In genomic region chr11:110606415-110606814, GRCh38 we compare ENCODE assay signal across 17 cellular contexts.
DNase-seq lines count a peak whose midpoint lies in the region; ATAC-seq, FAIRE-seq and TF ChIP-seq lines count a peak whose summit lies in the region.
"Had no signal": no experiment of that assay in that cellular context is flagged by ENCODE, and none has a peak within 500 bp of the region (broad histone marks: within the 10 kb centered on the region; RNA-seq: fewer than 3 reads in every experiment).

No MANE protein-coding gene starts in this region.

- no peak overlapping the region for H2BK5ac ChIP-seq in H1 (ENCODE audit: low read depth, low read length)

- POLR2A ChIA-PET in H1 (lab: Charles Lee; ENCODE audit: partially characterized antibody), result no interaction called here

- no peak overlapping the region for H2BK120ac ChIP-seq in H1 (replicated peaks; ENCODE audit: low read depth, low read length)

- H3K27me3 Mint-ChIP-seq in GM23338 (ENCODE audit: insufficient read depth, low read depth, poor library complexity), result no peaks in the 10 kb centered on the region
- H3K27me3 Mint-ChIP-seq in CD14-positive monocyte (ENCODE audit: low read depth in 3 of 3), result peaks cover 0 to 3% (median 0%) of the 10 kb centered on the region in 3 donors

- H3K4me1 ChIP-seq in GM23338 (ENCODE audit: insufficient read depth), result no peaks in the 10 kb centered on the region
- no peaks in the 10 kb centered on the region for H3K4me1 ChIP-seq in H1 (replicated peaks in 1 of 4; ENCODE audit: control insufficient read depth in 3 of 4, insufficient read depth in 4 of 4, low read length in 3 of 4)
- no peaks in the 10 kb centered on the region for H3K4me1 ChIP-seq in tibial artery
- H3K4me1 ChIP-seq: A549, Caco-2 had no signal

- no peaks in the 10 kb centered on the region for H3K23me2 ChIP-seq in H1 (ENCODE audit: low read depth, low read length)

- H3K9me2 ChIP-seq in GM23338 (ENCODE audit: insufficient read depth), result no peaks in the 10 kb centered on the region

- ATAC-seq in GM23338, result peak; percentile 81
- no peak for ATAC-seq in GM21528 (IDR thresholded peaks at IDR 0.05; ENCODE audit: low FRiP score, unreplicated experiment)
- ATAC-seq: A549, HCT116 had no signal

- 74% methylated on average over 6 of the region's 6 CpGs; no CpG with 5 or more reads in 1 of the 2 experiments for WGBS in H1 (ENCODE audit: extremely low coverage in 1 of 2, insufficient coverage in 1 of 2, insufficient read length in 1 of 2, insufficient replicate concordance in 2 of 2, low coverage in 1 of 2, low lambda C conversion rate in 2 of 2, missing lambda C conversion rate in 1 of 2), 2 experiments

- H3K27ac Mint-ChIP-seq in GM23338, result no peak overlapping the region
- no peak overlapping the region for H3K27ac Mint-ChIP-seq in CD14-positive monocyte
- H3K27ac Mint-ChIP-seq: CD8-positive, alpha-beta memory T cell had no signal

- no peak for TF ChIP-seq EP300 in H1 (IDR thresholded peaks at IDR 0.05; ENCODE audit: borderline replicate concordance in 1 of 2, low read depth in 2 of 2, low read length in 2 of 2)

- no peak overlapping the region for H3K14ac ChIP-seq in H1 (ENCODE audit: insufficient read length)

- H3K4ac ChIP-seq in H1 (replicated peaks; ENCODE audit: insufficient read length, low read depth, low read length), result no peak overlapping the region

- TF ChIP-seq POLR2A in H1 (IDR thresholded peaks at IDR 0.05; ENCODE audit: control extremely low read depth in 1 of 2, low read depth in 2 of 2, low read length in 2 of 2), result no peak

- no peaks in the 10 kb centered on the region for H3F3A ChIP-seq in GM23338 (replicated peaks; ENCODE audit: low read depth)

- intact Hi-C loops in tibial artery (cut with DNase I; ENCODE audit: low total_unique reads) (no loop called here), CD14-positive monocyte (cut with micrococcal nuclease) (no loop called here)

- no peaks in the 10 kb centered on the region for H4K20me1 ChIP-seq in GM23338 (replicated peaks; ENCODE audit: insufficient read depth)
- H4K20me1 ChIP-seq in H1 (replicated peaks in 1 of 2; ENCODE audit: control insufficient read depth in 1 of 2, insufficient read depth in 2 of 2, low read length in 2 of 2), result no peaks in the 10 kb centered on the region

- H3K18ac ChIP-seq in H1 (ENCODE audit: extremely low read depth, low read length), result no peak overlapping the region

- H3K4me2 ChIP-seq in GM23338 (no peak overlapping the region), H1 (ENCODE audit: insufficient read depth in 1 of 2, low read depth in 2 of 2, low read length in 2 of 2) (no peak overlapping the region)
- H3K4me2 ChIP-seq: A549 had no signal

- no peak overlapping the region for H4K91ac ChIP-seq in H1 (replicated peaks; ENCODE audit: insufficient read length, low read length)

- H3K27me3 ChIP-seq in GM23338 (ENCODE audit: insufficient read depth) (no peaks in the 10 kb centered on the region), H1 (replicated peaks in 1 of 4; ENCODE audit: control insufficient read depth in 3 of 4, extremely low read depth in 1 of 4, insufficient read depth in 3 of 4, low read length in 3 of 4) (no peaks in the 10 kb centered on the region), tibial artery (no peaks in the 10 kb centered on the region)

- peak; percentile 28 to 45; a peak in 3 of 4 replicates for TF ChIP-seq RAD21 in H1 (IDR thresholded peaks at IDR 0.05 in 1 of 2, conservative IDR thresholded peaks at IDR 0.05 in 1 of 2; ENCODE audit: low read depth in 2 of 2, low read length in 2 of 2)

- DNase-seq in ELF-1 (ENCODE audit: low read depth, low spot score), result peak; percentile 8
- DNase-seq in GM23338 (ENCODE audit: low spot score), result peak; percentile 37
- peak in 1 of 2 experiments; percentile 5 for DNase-seq in H1 (ENCODE audit: low read depth in 1 of 2, low spot score in 2 of 2)
- DNase-seq in islet precursor cell, result peak; percentile 59
- DNase-seq in tibial artery, result no peak
- DNase-seq in CD14-positive monocyte (ENCODE audit: low spot score), result no peak
- no peak for DNase-seq in middle frontal gyrus (ENCODE audit: extremely low spot score, low spot score)
- DNase-seq: Caco-2; CD8-positive, alpha-beta memory T cell; DND-41; GF-D8; GOT3; IMR-90; KBM-7 had no signal

- H2BK12ac ChIP-seq in H1 (ENCODE audit: low read depth, low read length), result no peak overlapping the region

- H3K23ac ChIP-seq in H1 (ENCODE audit: insufficient read length), result no peak overlapping the region

- peak in 1 of 2 experiments; percentile 26; a peak in 1 of 4 replicates for TF ChIP-seq CTCF in GM23338 (conservative IDR thresholded peaks at IDR 0.05; ENCODE audit: low read depth in 2 of 2)
- TF ChIP-seq CTCF in H1 (IDR thresholded peaks at IDR 0.05; ENCODE audit: control extremely low read depth in 1 of 3, insufficient read depth in 1 of 3, low read depth in 1 of 3, low read length in 3 of 3), result peak in 1 of 3 experiments; percentile 4; a peak in 1 of 4 replicates
- no peak for TF ChIP-seq CTCF in tibial artery (IDR thresholded peaks at IDR 0.05)
- no peak for TF ChIP-seq CTCF in CD14-positive monocyte (IDR thresholded peaks at IDR 0.05)

- FAIRE-seq in H1 (lab: Jason Lieb, UNC), result no peak
- FAIRE-seq: A549 had no signal

- H2AFZ ChIP-seq in GM23338 (no peak overlapping the region), H1 (ENCODE audit: low read length) (no peak overlapping the region)

- H3K9me3 ChIP-seq in H1 (ENCODE audit: insufficient read depth in 2 of 2, low read depth in 1 of 2, low read length in 1 of 2), result no peaks in the 10 kb centered on the region
- no peaks in the 10 kb centered on the region for H3K9me3 ChIP-seq in tibial artery
- H3K9me3 ChIP-seq: A549, Caco-2 had no signal

- no peak overlapping the region for H4K5ac ChIP-seq in H1 (ENCODE audit: insufficient read length, low read depth, low read length)

- H3K36me3 Mint-ChIP-seq in GM23338 (ENCODE audit: low read depth), result no peaks in the 10 kb centered on the region
- no peaks in the 10 kb centered on the region for H3K36me3 Mint-ChIP-seq in CD14-positive monocyte
- H3K36me3 Mint-ChIP-seq: CD8-positive, alpha-beta memory T cell had no signal

- H2BK20ac ChIP-seq in H1 (ENCODE audit: low read length), result no peak overlapping the region

- H3K4me3 ChIP-seq in GM23338 (no peak overlapping the region), H1 (ENCODE audit: extremely low read depth in 1 of 4, insufficient read depth in 2 of 4, low read depth in 3 of 4, low read length in 4 of 4) (no peak overlapping the region), tibial artery (no peak overlapping the region)
- H3K4me3 ChIP-seq: A549 had no signal

- H3K27ac ChIP-seq in GM23338 (ENCODE audit: low read depth) (no peak overlapping the region), H1 (ENCODE audit: low read depth, low read length) (no peak overlapping the region), tibial artery (no peak overlapping the region)
- H3K27ac ChIP-seq: A549 had no signal

- no peak overlapping the region for H3K56ac ChIP-seq in H1 (replicated peaks; ENCODE audit: insufficient read length, low read depth, low read length)

- H3K4me1 Mint-ChIP-seq in GM23338 (no peaks in the 10 kb centered on the region), CD14-positive monocyte (no peaks in the 10 kb centered on the region)
- H3K4me1 Mint-ChIP-seq: CD8-positive, alpha-beta memory T cell had no signal

- H3K79me2 ChIP-seq in GM23338 (replicated peaks; ENCODE audit: insufficient read depth) (no peaks in the 10 kb centered on the region), H1 (ENCODE audit: control insufficient read depth in 1 of 2, insufficient read depth in 2 of 2, low read length in 2 of 2) (no peaks in the 10 kb centered on the region)

- no peak overlapping the region for H3K9ac ChIP-seq in H1 (replicated peaks in 1 of 4; ENCODE audit: extremely low read depth in 1 of 4, low read depth in 3 of 4, low read length in 3 of 4)

- no peak overlapping the region for H3K4me3 Mint-ChIP-seq in GM23338
- no peak overlapping the region for H3K4me3 Mint-ChIP-seq in CD14-positive monocyte
- H3K4me3 Mint-ChIP-seq: CD8-positive, alpha-beta memory T cell had no signal

- no peak overlapping the region for H4K8ac ChIP-seq in H1 (ENCODE audit: extremely low read depth, insufficient read depth, low read length)

- no peaks in the 10 kb centered on the region for H3K79me1 ChIP-seq in H1 (ENCODE audit: low read depth, low read length)

- H2AK5ac ChIP-seq in H1 (ENCODE audit: low read depth, low read length), result no peak overlapping the region

- H3K36me3 ChIP-seq in GM23338 (ENCODE audit: insufficient read depth) (no peaks in the 10 kb centered on the region), H1 (ENCODE audit: control insufficient read depth in 2 of 4, insufficient read depth in 4 of 4, low read length in 3 of 4) (no peaks in the 10 kb centered on the region), tibial artery (no peaks in the 10 kb centered on the region)

- no peak overlapping the region for H2BK15ac ChIP-seq in H1 (ENCODE audit: low read length)

- H3K9me3 Mint-ChIP-seq in GM23338 (no peaks in the 10 kb centered on the region), CD14-positive monocyte (no peaks in the 10 kb centered on the region)
- H3K9me3 Mint-ChIP-seq: CD8-positive, alpha-beta memory T cell had no signal

- CTCF ChIA-PET in H1 (lab: Charles Lee; ENCODE audit: partially characterized antibody), result interaction anchor here (0.6 kb wide), 1 partner anchor 278 kb away, joined by 3 read pairs; no protein-coding TSS in a partner anchor

TF ChIP-seq in GM23338, 12 proteins besides CTCF, POLR2A, EP300 and RAD21 (continues in another document):
- TF ChIP-seq ETS1 (IDR thresholded peaks at IDR 0.05) (no peak), POLR2AphosphoS5 (IDR thresholded peaks at IDR 0.05; ENCODE audit: low read depth) (no peak)

TF ChIP-seq in H1, 55 proteins besides CTCF, POLR2A, EP300 and RAD21 (continues in another document):
- TF ChIP-seq HDAC6 (IDR thresholded peaks at IDR 0.05; ENCODE audit: low read depth, low read length) (no peak), SAP30 (IDR thresholded peaks at IDR 0.05; ENCODE audit: insufficient read depth, insufficient replicate concordance, low read length) (no peak), TEAD4 (IDR thresholded peaks at IDR 0.05; ENCODE audit: low read depth, low read length) (no peak), MAX (IDR thresholded peaks at IDR 0.05) (no peak), CEBPB (IDR thresholded peaks at IDR 0.05; ENCODE audit: low read depth, low read length) (no peak)
- TF ChIP-seq, protein P1, sequence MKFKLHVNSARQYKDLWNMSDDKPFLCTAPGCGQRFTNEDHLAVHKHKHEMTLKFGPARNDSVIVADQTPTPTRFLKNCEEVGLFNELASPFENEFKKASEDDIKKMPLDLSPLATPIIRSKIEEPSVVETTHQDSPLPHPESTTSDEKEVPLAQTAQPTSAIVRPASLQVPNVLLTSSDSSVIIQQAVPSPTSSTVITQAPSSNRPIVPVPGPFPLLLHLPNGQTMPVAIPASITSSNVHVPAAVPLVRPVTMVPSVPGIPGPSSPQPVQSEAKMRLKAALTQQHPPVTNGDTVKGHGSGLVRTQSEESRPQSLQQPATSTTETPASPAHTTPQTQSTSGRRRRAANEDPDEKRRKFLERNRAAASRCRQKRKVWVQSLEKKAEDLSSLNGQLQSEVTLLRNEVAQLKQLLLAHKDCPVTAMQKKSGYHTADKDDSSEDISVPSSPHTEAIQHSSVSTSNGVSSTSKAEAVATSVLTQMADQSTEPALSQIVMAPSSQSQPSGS (IDR thresholded peaks at IDR 0.05; ENCODE audit: low read length), result no peak

Comparison
In these comparisons a context has a peak if more than half of its experiments do, and no peak if none do; other contexts are left out.
1. DNase-seq: peak in ELF-1 (single experiment), GM23338 (single experiment) and islet precursor cell (single experiment); none in tibial artery (0 of 2), CD14-positive monocyte (single experiment) and middle frontal gyrus (single experiment).